In genomic region chr16:72939247-72939646, GRCh38 we compare ENCODE assay signal across 10 cellular contexts.
A peak's percentile ranks its signal among the peaks of the same experiment; 100 is the strongest.
DNase-seq lines count a peak whose midpoint lies in the region; ATAC-seq and TF ChIP-seq lines count a peak whose summit lies in the region.
"Had no signal": no experiment of that assay in that cellular context is flagged by ENCODE, and none has a peak within 500 bp of the region (broad histone marks: within the 10 kb centered on the region; RNA-seq: fewer than 3 reads in every experiment).

No MANE protein-coding gene starts in this region.

- TF ChIP-seq CTCF in 22Rv1 (IDR thresholded peaks at IDR 0.05), result peak; percentile 27
- TF ChIP-seq CTCF in Peyer's patch (IDR thresholded peaks at IDR 0.05), result peak in 3 of 6 experiments; percentile 5 to 42 (median 32)
- peak; percentile 49 for TF ChIP-seq CTCF in fibroblast of the aortic adventitia (IDR thresholded peaks at IDR 0.05; ENCODE audit: insufficient read depth, low read length)
- TF ChIP-seq CTCF in GM13976 (IDR thresholded peaks at IDR 0.05; ENCODE audit: borderline replicate concordance, control extremely low read depth, extremely low read depth, insufficient read depth, missing control alignments), result no peak

- H3K9ac ChIP-seq in neuronal stem cell (ENCODE audit: low read depth, low read length, poor library complexity), result peak overlapping the region; percentile 7

- H3K4me2 ChIP-seq in neuronal stem cell (ENCODE audit: insufficient read depth, low read length, poor library complexity, severe bottlenecking), result no peak overlapping the region

- H2BK120ac ChIP-seq in neuronal stem cell (ENCODE audit: low read depth, low read length), result no peak overlapping the region

- peak overlapping the region; percentile 29 for H3K18ac ChIP-seq in neuronal stem cell (ENCODE audit: low read length)

- no peak overlapping the region for H3K27ac ChIP-seq in 22Rv1
- peak overlapping the region; percentile 9 to 86 (median 42) for H3K27ac ChIP-seq in Peyer's patch
- H3K27ac ChIP-seq in neuronal stem cell (replicated peaks; ENCODE audit: low read length), result no peak overlapping the region
- H3K27ac ChIP-seq in effector memory CD4-positive, alpha-beta T cell (ENCODE audit: insufficient read depth, low read length, poor library complexity, severe bottlenecking), result no peak overlapping the region

- whole genome bisulfite sequencing in neuronal stem cell (ENCODE audit: extremely low coverage in 2 of 2, insufficient read length in 2 of 2, insufficient replicate concordance in 1 of 2), 2 donors, result no CpG with 5 or more reads among the region's 10 CpGs

- no peak overlapping the region for H3K23ac ChIP-seq in neuronal stem cell (ENCODE audit: low read depth, low read length, poor library complexity)

- H3K27me3 Mint-ChIP-seq in stimulated activated memory B cell treated with anti-CD40 and anti-IgM and Interleukin-4, amounts not matched to agents 10 μg/mL and 1 μg/mL and 100 μg/mL, for 72 hours, result no peaks in the 10 kb centered on the region
- H3K27me3 Mint-ChIP-seq: activated CD8-positive, alpha-beta memory T cell treated with anti-CD3 and anti-CD28 coated beads, Interleukin-2, amount 10 ng/mL, durations not matched to agents 7 days and 5 days; stimulated activated naive CD8-positive, alpha-beta T cell treated with anti-CD3 and anti-CD28 coated beads, Interleukin-15, Interleukin-2, amounts not matched to agents 100 ng/mL and 50 ng/mL, for 24 hours had no signal

- no peaks in the 10 kb centered on the region for H3K79me1 ChIP-seq in neuronal stem cell (ENCODE audit: low read depth, low read length)

- no peak overlapping the region for H3K14ac ChIP-seq in neuronal stem cell (ENCODE audit: low read length)

- no peak overlapping the region for H3K27ac Mint-ChIP-seq in stimulated activated memory B cell treated with anti-CD40 and anti-IgM and Interleukin-4, amounts not matched to agents 10 μg/mL and 1 μg/mL and 100 μg/mL, for 72 hours
- H3K27ac Mint-ChIP-seq: activated CD8-positive, alpha-beta memory T cell treated with anti-CD3 and anti-CD28 coated beads, Interleukin-2, amount 10 ng/mL, durations not matched to agents 7 days and 5 days; stimulated activated naive CD8-positive, alpha-beta T cell treated with anti-CD3 and anti-CD28 coated beads, Interleukin-15, Interleukin-2, amounts not matched to agents 100 ng/mL and 50 ng/mL, for 24 hours had no signal

- H3K27me3 ChIP-seq in Peyer's patch, result no peaks in the 10 kb centered on the region
- H3K27me3 ChIP-seq in neuronal stem cell (ENCODE audit: control insufficient read depth in 3 of 3, insufficient read depth in 3 of 3, low read depth in 1 of 3, low read length in 3 of 3), result no peaks in the 10 kb centered on the region
- no peaks in the 10 kb centered on the region for H3K27me3 ChIP-seq in effector memory CD4-positive, alpha-beta T cell (replicated peaks; ENCODE audit: control insufficient read depth, insufficient read depth, low read length, poor library complexity, severe bottlenecking)

- ATAC-seq in GM18498 (IDR thresholded peaks at IDR 0.05; ENCODE audit: unreplicated experiment), result no peak
- ATAC-seq in stimulated activated memory B cell treated with anti-CD40 and anti-IgM and Interleukin-4, amounts not matched to agents 10 μg/mL and 1 μg/mL and 100 μg/mL, for 72 hours, result no peak
- ATAC-seq: activated CD8-positive, alpha-beta memory T cell treated with anti-CD3 and anti-CD28 coated beads, Interleukin-2, amount 10 ng/mL, durations not matched to agents 7 days and 5 days had no signal

- H3K9me3 ChIP-seq in Peyer's patch, result no peaks in the 10 kb centered on the region
- H3K9me3 ChIP-seq in neuronal stem cell (replicated peaks in 1 of 2; ENCODE audit: control insufficient read depth in 2 of 2, insufficient read depth in 1 of 2, low read depth in 1 of 2, low read length in 2 of 2), result no peaks in the 10 kb centered on the region
- H3K9me3 ChIP-seq in effector memory CD4-positive, alpha-beta T cell (ENCODE audit: control insufficient read depth, low read length), result no peaks in the 10 kb centered on the region

- no peaks in the 10 kb centered on the region for H3K4me1 Mint-ChIP-seq in stimulated activated memory B cell treated with anti-CD40 and anti-IgM and Interleukin-4, amounts not matched to agents 10 μg/mL and 1 μg/mL and 100 μg/mL, for 72 hours
- H3K4me1 Mint-ChIP-seq: activated CD8-positive, alpha-beta memory T cell treated with anti-CD3 and anti-CD28 coated beads, Interleukin-2, amount 10 ng/mL, durations not matched to agents 7 days and 5 days had no signal

- no peak overlapping the region for H3K4me3 ChIP-seq in Peyer's patch
- H3K4me3 ChIP-seq in fibroblast of the aortic adventitia (ENCODE audit: low read depth, low read length), result peak overlapping the region; percentile 44
- H3K4me3 ChIP-seq in neuronal stem cell (ENCODE audit: low read length in 2 of 2), result no peak overlapping the region
- no peak overlapping the region for H3K4me3 ChIP-seq in effector memory CD4-positive, alpha-beta T cell (ENCODE audit: insufficient read depth, low read depth, low read length, poor library complexity, severe bottlenecking)

- no peak overlapping the region for H2BK12ac ChIP-seq in neuronal stem cell (ENCODE audit: low read length)

- H2AK5ac ChIP-seq in neuronal stem cell (ENCODE audit: low read depth, low read length), result no peak overlapping the region

- H3K36me3 ChIP-seq in Peyer's patch (no peaks in the 10 kb centered on the region), neuronal stem cell (replicated peaks in 1 of 2; ENCODE audit: control insufficient read depth in 2 of 2, insufficient read depth in 2 of 2, low read length in 2 of 2) (peaks cover 0 to 58% of the 10 kb centered on the region in 2 donors)
- H3K36me3 ChIP-seq in effector memory CD4-positive, alpha-beta T cell (ENCODE audit: control insufficient read depth, insufficient read depth, low read length), result no peaks in the 10 kb centered on the region

- no peak overlapping the region for H3K4ac ChIP-seq in neuronal stem cell (ENCODE audit: low read length)

- peaks cover 15% of the 10 kb centered on the region for H3K36me3 Mint-ChIP-seq in stimulated activated memory B cell treated with anti-CD40 and anti-IgM and Interleukin-4, amounts not matched to agents 10 μg/mL and 1 μg/mL and 100 μg/mL, for 72 hours
- H3K36me3 Mint-ChIP-seq: activated CD8-positive, alpha-beta memory T cell treated with anti-CD3 and anti-CD28 coated beads, Interleukin-2, amount 10 ng/mL, durations not matched to agents 7 days and 5 days had no signal

- no peak overlapping the region for H2AFZ ChIP-seq in neuronal stem cell (ENCODE audit: low read length)

- H2BK15ac ChIP-seq in neuronal stem cell (ENCODE audit: low read length), result peak overlapping the region; percentile 28

- in situ Hi-C loops in GM13976 (cut with MboI; ENCODE audit: low sequenced_read_pairs, unreplicated experiment), result no loop called here

- peaks cover 4% of the 10 kb centered on the region for H3K9me3 Mint-ChIP-seq in stimulated activated memory B cell treated with anti-CD40 and anti-IgM and Interleukin-4, amounts not matched to agents 10 μg/mL and 1 μg/mL and 100 μg/mL, for 72 hours
- H3K9me3 Mint-ChIP-seq: stimulated activated naive CD8-positive, alpha-beta T cell treated with anti-CD3 and anti-CD28 coated beads, Interleukin-15, Interleukin-2, amounts not matched to agents 100 ng/mL and 50 ng/mL, for 24 hours had no signal

- H2BK5ac ChIP-seq in neuronal stem cell (ENCODE audit: low read length), result no peak overlapping the region

- no peak overlapping the region for H4K8ac ChIP-seq in neuronal stem cell (ENCODE audit: low read depth, low read length)

- DNase-seq in Peyer's patch (peak in 1 of 3 donors; percentile 51), fibroblast of the aortic adventitia (ENCODE audit: low read depth) (peak; percentile 78), neuronal stem cell (ENCODE audit: low spot score) (no peak), GM13976 (ENCODE audit: low spot score) (no peak)
- no peak for DNase-seq in effector memory CD4-positive, alpha-beta T cell
- DNase-seq: activated CD8-positive, alpha-beta memory T cell treated with anti-CD3 and anti-CD28 coated beads, Interleukin-2, amount 10 ng/mL, durations not matched to agents 7 days and 5 days had no signal

- H3K4me1 ChIP-seq in Peyer's patch (peaks cover 0 to 15% (median 0%) of the 10 kb centered on the region in 4 donors), neuronal stem cell (ENCODE audit: control insufficient read depth in 2 of 2, insufficient read depth in 1 of 2, low read depth in 1 of 2, low read length in 2 of 2) (peaks cover 13 to 23% of the 10 kb centered on the region in 2 donors)
- H3K4me1 ChIP-seq in effector memory CD4-positive, alpha-beta T cell (ENCODE audit: control insufficient read depth, insufficient read depth, low read length, poor library complexity, severe bottlenecking), result no peaks in the 10 kb centered on the region

- TF ChIP-seq POLR2A in Peyer's patch (IDR thresholded peaks at IDR 0.05), result no peak

- H4K91ac ChIP-seq in neuronal stem cell (ENCODE audit: low read depth, low read length, poor library complexity), result no peak overlapping the region

- no peak overlapping the region for H3K4me3 Mint-ChIP-seq in stimulated activated memory B cell treated with anti-CD40 and anti-IgM and Interleukin-4, amounts not matched to agents 10 μg/mL and 1 μg/mL and 100 μg/mL, for 72 hours
- H3K4me3 Mint-ChIP-seq: activated CD8-positive, alpha-beta memory T cell treated with anti-CD3 and anti-CD28 coated beads, Interleukin-2, amount 10 ng/mL, durations not matched to agents 7 days and 5 days; stimulated activated naive CD8-positive, alpha-beta T cell treated with anti-CD3 and anti-CD28 coated beads, Interleukin-15, Interleukin-2, amounts not matched to agents 100 ng/mL and 50 ng/mL, for 24 hours had no signal

Comparison
In these comparisons a context has a peak if more than half of its experiments do, and no peak if none do; other contexts are left out.
1. H3K27ac ChIP-seq: peak in Peyer's patch (4 of 4); none in 22Rv1 (single experiment), neuronal stem cell (single experiment) and effector memory CD4-positive, alpha-beta T cell (single experiment).